In genomic region chr18:63161728-63162195, GRCh38 we compare ENCODE assay signal across 8 cellular contexts.
DNase-seq lines count a peak whose midpoint lies in the region; ATAC-seq and TF ChIP-seq lines count a peak whose summit lies in the region.

No MANE protein-coding gene starts in this region.

- H3K27me3 Mint-ChIP-seq in Calu3 (ENCODE audit: unreplicated experiment) (no peaks in the 10 kb centered on the region), IgD-negative memory B cell (peaks cover 2% of the 10 kb centered on the region), chondrocyte (ENCODE audit: low read depth) (no peaks in the 10 kb centered on the region)

- BruUV-seq in Calu3 (replicated peaks; lab: Mats Ljungman, UMichigan): no TSS peak

- peak overlapping the region; percentile 81 for H3K27ac ChIP-seq in mesodermal cell (ENCODE audit: low read depth, low read length, severe bottlenecking)

- CTCF ChIA-PET in Calu3 (lab: Charles Lee): no interaction called here

- H3K9me3 ChIP-seq in mesodermal cell (ENCODE audit: control insufficient read depth, low read length): no peaks in the 10 kb centered on the region

- H3K4me1 Mint-ChIP-seq in Calu3 (ENCODE audit: low read depth, unreplicated experiment) (peaks cover 22% of the 10 kb centered on the region), IgD-negative memory B cell (peaks cover 63 to 85% (median 64%) of the 10 kb centered on the region in 3 donors), chondrocyte (ENCODE audit: low read depth) (peaks cover 59% of the 10 kb centered on the region)

- H3K4me3 Mint-ChIP-seq in Calu3 (ENCODE audit: low read depth, unreplicated experiment) (no peak overlapping the region), IgD-negative memory B cell (peak overlapping the region; percentile 60 to 95 (median 79)), chondrocyte (ENCODE audit: unreplicated experiment) (no peak overlapping the region)

- H3K27ac Mint-ChIP-seq in Calu3 (ENCODE audit: unreplicated experiment) (peak overlapping the region; percentile 2), IgD-negative memory B cell (peak overlapping the region; percentile 88 to 100 (median 98)), chondrocyte (ENCODE audit: unreplicated experiment) (peak overlapping the region; percentile 97)

- H3K36me3 Mint-ChIP-seq in Calu3 (ENCODE audit: insufficient read depth, unreplicated experiment) (no peaks in the 10 kb centered on the region), IgD-negative memory B cell (peaks cover 20% of the 10 kb centered on the region), chondrocyte (ENCODE audit: low read depth) (no peaks in the 10 kb centered on the region)

- ATAC-seq in GM21423 (IDR thresholded peaks at IDR 0.05; ENCODE audit: unreplicated experiment): peak; percentile 44

- peaks cover 26% of the 10 kb centered on the region for H3K4me1 ChIP-seq in mesodermal cell (ENCODE audit: control insufficient read depth, insufficient read depth, low read length, poor library complexity, severe bottlenecking)

- H3K9me3 Mint-ChIP-seq in Calu3 (ENCODE audit: low read depth, unreplicated experiment) (no peaks in the 10 kb centered on the region), IgD-negative memory B cell (no peaks in the 10 kb centered on the region), chondrocyte (ENCODE audit: low read depth) (no peaks in the 10 kb centered on the region)

- H3K4me3 ChIP-seq in mesodermal cell (ENCODE audit: extremely low read depth, insufficient read depth, low read length, poor library complexity, severe bottlenecking): no peak overlapping the region

- DNase-seq in Calu3 (peak; percentile 58), chondrocyte (ENCODE audit: low spot score) (no peak), NCI-H2029 (lab: John Stamatoyannopoulos, UW) (no peak)
- DNase-seq in activated CD4-positive, alpha-beta T cell treated with anti-CD3 and anti-CD28 coated beads for 1 hour: peak; percentile 70
- DNase-seq in stimulated activated CD8-positive, alpha-beta memory T cell treated with anti-CD3 and anti-CD28 coated beads, Interleukin-4, amount 100 ng/mL, for 48 hours: peak; percentile 81

- no peaks in the 10 kb centered on the region for H3K36me3 ChIP-seq in mesodermal cell (ENCODE audit: control insufficient read depth, insufficient read depth, low read length)

- intact Hi-C loops in Calu3 (cut with micrococcal nuclease; ENCODE audit: unreplicated experiment): no loop called here

- 69 to 100% methylated on average over 1 to 4 of the region's 9 CpGs for WGBS in mesodermal cell (ENCODE audit: insufficient coverage in 2 of 2), 2 experiments

- no peak for TF ChIP-seq CTCF in Calu3 (IDR thresholded peaks at IDR 0.05; ENCODE audit: unreplicated experiment)
- no peak for TF ChIP-seq CTCF in chondrocyte (IDR thresholded peaks at IDR 0.05)

Comparison
In these comparisons a context has a peak if more than half of its experiments do, and no peak if none do; other contexts are left out.
1. DNase-seq: peak in Calu3 (single experiment), activated CD4-positive, alpha-beta T cell treated with anti-CD3 and anti-CD28 coated beads for 1 hour (single experiment) and stimulated activated CD8-positive, alpha-beta memory T cell treated with anti-CD3 and anti-CD28 coated beads, Interleukin-4, amount 100 ng/mL, for 48 hours (single experiment); none in chondrocyte (single experiment) and NCI-H2029 (single experiment).
2. H3K27ac Mint-ChIP-seq: peak in every context shown above with its lines; median percentile 98 in IgD-negative memory B cell; 97 in chondrocyte; 2 in Calu3.
3. H3K4me3 Mint-ChIP-seq: peak in IgD-negative memory B cell (4 of 4); none in Calu3 (single experiment) and chondrocyte (single experiment).